In the genomic region with DNA sequence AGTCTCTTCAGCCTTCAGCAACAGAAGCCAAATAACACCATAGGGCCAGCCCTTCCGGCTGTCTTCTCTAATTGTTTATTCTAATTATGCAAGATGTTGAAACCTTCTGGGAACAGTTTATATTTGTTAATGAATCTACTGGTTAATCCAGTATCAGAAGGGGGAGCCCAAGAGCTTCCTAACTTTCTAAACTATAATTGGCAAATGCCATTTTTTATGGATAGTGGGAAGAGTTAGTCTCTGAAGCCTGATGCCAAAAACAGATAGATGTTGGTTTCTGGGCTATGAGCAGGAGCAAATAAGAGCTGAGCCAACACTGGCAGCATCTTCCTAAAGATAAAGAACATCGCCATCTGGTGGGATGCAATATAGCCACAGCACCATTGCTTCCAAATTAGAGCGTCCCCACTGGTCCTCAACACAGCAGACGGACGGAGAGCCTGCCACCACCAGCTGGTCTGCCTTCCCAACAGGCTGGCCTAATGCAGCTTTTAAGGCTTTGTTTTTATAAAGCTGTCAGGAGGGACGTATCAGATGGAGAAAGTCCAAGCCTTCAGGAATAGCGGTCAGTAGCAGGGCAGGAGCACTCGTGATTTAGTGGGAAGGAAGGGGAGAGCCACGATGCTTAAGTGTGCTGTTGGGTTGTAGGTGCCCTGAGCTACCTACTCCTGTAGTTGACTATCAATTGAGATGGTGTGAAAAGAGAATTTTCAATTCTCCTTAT, we compare ENCODE assay signal across 8 cellular contexts.
A peak's percentile ranks its signal among the peaks of the same experiment; 100 is the strongest.
DNase-seq lines count a peak whose midpoint lies in the region; ATAC-seq, FAIRE-seq and TF ChIP-seq lines count a peak whose summit lies in the region.

No MANE protein-coding gene starts in this region.

- TF ChIP-seq POLR2A in A549 (IDR thresholded peaks at IDR 0.05; ENCODE audit: low read length) (no peak), NB4 (IDR thresholded peaks at IDR 0.05; ENCODE audit: extremely low read depth, insufficient read length) (no peak)

- no peak overlapping the region for H3K27ac ChIP-seq in A549
- H3K27ac ChIP-seq in SU-DHL-6 (ENCODE audit: low read depth, low read length): no peak overlapping the region

- H3K9ac ChIP-seq in SU-DHL-6 (ENCODE audit: low read length): no peak overlapping the region

- H3K79me2 ChIP-seq in SU-DHL-6 (ENCODE audit: insufficient read depth, low read length): no peaks in the 10 kb centered on the region

- no peak for TF ChIP-seq EP300 in A549 (IDR thresholded peaks at IDR 0.05)

- H3K9me2 ChIP-seq in SU-DHL-6 (replicated peaks; ENCODE audit: insufficient read depth, low read length): no peaks in the 10 kb centered on the region

- no peaks in the 10 kb centered on the region for H3K4me1 ChIP-seq in A549

- DNase-seq in A549 (ENCODE audit: low read depth in 1 of 2, low spot score in 1 of 2) (peak; percentile 51 to 61), GM04504 (ENCODE audit: low read depth) (peak; percentile 10), NB4 (ENCODE audit: low read depth) (peak; percentile 62), foreskin fibroblast (peak; percentile 36 to 78), posterior cingulate gyrus (peak in 8 of 10 donors; percentile 18 to 91 (median 42)), NCI-H226 (no peak)

- peak; percentile 32 to 39; a peak in 4 of 5 replicates for TF ChIP-seq RAD21 in A549 (conservative IDR thresholded peaks at IDR 0.05 in 1 of 2, IDR thresholded peaks at IDR 0.05 in 1 of 2)

- no peaks in the 10 kb centered on the region for H3K27me3 ChIP-seq in SU-DHL-6 (ENCODE audit: low read length)

- TF ChIP-seq CTCF in A549 (IDR thresholded peaks at IDR 0.05) (peak; percentile 71), NB4 (IDR thresholded peaks at IDR 0.05; ENCODE audit: low read depth, low read length) (peak; percentile 74), SU-DHL-6 (IDR thresholded peaks at IDR 0.05; ENCODE audit: insufficient read depth, low read length, poor library complexity, severe bottlenecking) (peak; percentile 60), foreskin fibroblast (IDR thresholded peaks at IDR 0.05; ENCODE audit: low read depth, low read length) (peak; percentile 76)

- H3K36me3 ChIP-seq in SU-DHL-6 (ENCODE audit: low read length): no peaks in the 10 kb centered on the region

- intact Hi-C loops in posterior cingulate gyrus (cut with DNase I): loop anchor here (10.0 kb wide), 2 partner anchors 231 to 509 kb away; no protein-coding TSS in a partner anchor

- no peaks in the 10 kb centered on the region for H3F3A ChIP-seq in SU-DHL-6 (ENCODE audit: insufficient read depth)

- ATAC-seq in A549 (peak; percentile 93 to 94), GM18907 (IDR thresholded peaks at IDR 0.05; ENCODE audit: unreplicated experiment) (no peak)

- no peak overlapping the region for H2AFZ ChIP-seq in SU-DHL-6 (ENCODE audit: low read depth, low read length, severe bottlenecking)

- POLR2A ChIA-PET in A549 (lab: Yijun Ruan, JAX): no interaction called here

- H3K4me2 ChIP-seq in A549 (no peak overlapping the region), SU-DHL-6 (ENCODE audit: low read depth, low read length, poor library complexity, severe bottlenecking) (no peak overlapping the region)

- no peaks in the 10 kb centered on the region for H4K20me1 ChIP-seq in SU-DHL-6 (ENCODE audit: low read depth, low read length)

- H3K4me3 ChIP-seq in A549 (no peak overlapping the region), NB4 (ENCODE audit: low read depth, low read length) (no peak overlapping the region), SU-DHL-6 (ENCODE audit: insufficient read depth, low read length, poor library complexity, severe bottlenecking) (no peak overlapping the region), foreskin fibroblast (ENCODE audit: low read depth in 1 of 2, low read length in 2 of 2) (no peak overlapping the region)

- CTCF ChIA-PET in A549 (lab: Yijun Ruan, JAX): interaction anchor here (0.6 to 5.5 kb wide), 40 partner anchors 8 to 911 kb away, joined by 3 to 52 read pairs (median 4); a partner anchor contains a TSS

- no peak for FAIRE-seq in A549 (lab: Jason Lieb, UNC)

- WGBS in A549 (ENCODE audit: missing lambda C conversion rate): 54% methylated on average over 9 of the region's 9 CpGs

- no peaks in the 10 kb centered on the region for H3K9me3 ChIP-seq in A549
- no peaks in the 10 kb centered on the region for H3K9me3 ChIP-seq in SU-DHL-6 (ENCODE audit: insufficient read depth, low read length)

TF ChIP-seq in A549, 52 proteins besides CTCF, POLR2A, EP300 and RAD21:
- TF ChIP-seq SMC3 (IDR thresholded peaks at IDR 0.05): peak; percentile 29; the same call in 1 of the 3 replicates
- TF ChIP-seq, protein P1, sequence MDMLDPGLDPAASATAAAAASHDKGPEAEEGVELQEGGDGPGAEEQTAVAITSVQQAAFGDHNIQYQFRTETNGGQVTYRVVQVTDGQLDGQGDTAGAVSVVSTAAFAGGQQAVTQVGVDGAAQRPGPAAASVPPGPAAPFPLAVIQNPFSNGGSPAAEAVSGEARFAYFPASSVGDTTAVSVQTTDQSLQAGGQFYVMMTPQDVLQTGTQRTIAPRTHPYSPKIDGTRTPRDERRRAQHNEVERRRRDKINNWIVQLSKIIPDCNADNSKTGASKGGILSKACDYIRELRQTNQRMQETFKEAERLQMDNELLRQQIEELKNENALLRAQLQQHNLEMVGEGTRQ (IDR thresholded peaks at IDR 0.05): no peak
